ENCODE assay signal across 13 cellular contexts in the genomic region with DNA sequence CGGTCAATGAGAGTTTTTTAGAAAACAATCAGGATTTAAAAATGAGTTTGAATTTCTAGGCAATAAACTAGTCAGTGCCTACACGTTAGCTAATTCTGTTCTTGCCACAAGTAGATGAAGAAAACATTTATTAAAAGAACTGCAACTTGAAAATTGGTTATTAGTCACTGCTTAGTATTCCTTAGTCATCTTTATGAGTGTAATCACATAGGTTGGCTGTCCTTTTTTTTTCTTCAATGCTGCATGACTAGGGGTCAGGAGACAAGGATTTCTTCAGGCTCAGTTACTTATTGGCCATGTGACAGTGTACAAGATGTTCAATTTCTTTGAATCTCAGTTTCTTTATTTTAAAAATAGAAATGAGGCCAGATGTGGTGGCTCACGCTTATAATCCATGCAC. TPM values are rescaled to one million over a fixed set of nuclear protein-coding genes. Genes with fewer than 3 reads are reported as not detected.
DNase-seq lines count a peak whose midpoint lies in the region; ATAC-seq, FAIRE-seq and TF ChIP-seq lines count a peak whose summit lies in the region.
"Had no signal": no experiment of that assay in that cellular context is flagged by ENCODE, and none has a peak within 500 bp of the region (broad histone marks: within the 10 kb centered on the region; RNA-seq: fewer than 3 reads in every experiment).

No MANE protein-coding gene starts in this region.

- H3K36me3 ChIP-seq in smooth muscle cell (ENCODE audit: low read depth), result no peaks in the 10 kb centered on the region

- TF ChIP-seq CTCF in smooth muscle cell (IDR thresholded peaks at IDR 0.05; ENCODE audit: borderline replicate concordance, insufficient read depth, poor library complexity, severe bottlenecking) (no peak), coronary artery (IDR thresholded peaks at IDR 0.05) (no peak)

- H3K4me3 ChIP-seq in smooth muscle cell (no peak overlapping the region), coronary artery (no peak overlapping the region)
- H3K4me3 ChIP-seq: BLaER1 treated with 17β-estradiol and CSF1 and Interleukin-3, amounts not matched to agents 10 nM and 100 nM; skin epidermis had no signal

- no peaks in the 10 kb centered on the region for H3K27me3 Mint-ChIP-seq in activated T-cell treated with anti-CD3 and anti-CD28 coated beads, Interleukin-2, amount 50 U/mL, for 72 hours (ENCODE audit: low read depth)

- H3K9me3 ChIP-seq in smooth muscle cell (replicated peaks; ENCODE audit: low read depth), result no peaks in the 10 kb centered on the region
- H3K9me3 ChIP-seq: BLaER1 treated with 17β-estradiol and CSF1 and Interleukin-3, amounts not matched to agents 10 nM and 100 nM had no signal

- H3K9me3 Mint-ChIP-seq in activated T-cell treated with anti-CD3 and anti-CD28 coated beads, Interleukin-2, amount 50 U/mL, for 72 hours, result no peaks in the 10 kb centered on the region

- peaks cover 5% of the 10 kb centered on the region for H3K79me2 ChIP-seq in smooth muscle cell (ENCODE audit: low read depth)

- peaks cover 6% of the 10 kb centered on the region for H4K20me1 ChIP-seq in smooth muscle cell (ENCODE audit: low read depth)

- H3K27me3 ChIP-seq in smooth muscle cell (ENCODE audit: low read depth), result no peaks in the 10 kb centered on the region
- H3K27me3 ChIP-seq: BLaER1 treated with 17β-estradiol and CSF1 and Interleukin-3, amounts not matched to agents 10 nM and 100 nM had no signal

- peak overlapping the region; percentile 19 for H3K9ac ChIP-seq in smooth muscle cell (ENCODE audit: low read depth)
- H3K9ac ChIP-seq: BLaER1 treated with 17β-estradiol and CSF1 and Interleukin-3, amounts not matched to agents 10 nM and 100 nM had no signal

- TF ChIP-seq POLR2A in GM12892 (IDR thresholded peaks at IDR 0.05; ENCODE audit: low read depth, low read length), result no peak

- peaks cover 38% of the 10 kb centered on the region for H3K4me1 Mint-ChIP-seq in activated T-cell treated with anti-CD3 and anti-CD28 coated beads, Interleukin-2, amount 50 U/mL, for 72 hours (ENCODE audit: low read depth)

- 49% methylated on average over 3 of the region's 3 CpGs for WGBS in smooth muscle cell (ENCODE audit: low lambda C conversion rate)

- peaks cover 3 to 22% of the 10 kb centered on the region in 2 donors for H3K36me3 Mint-ChIP-seq in activated T-cell treated with anti-CD3 and anti-CD28 coated beads, Interleukin-2, amount 50 U/mL, for 72 hours (ENCODE audit: insufficient read depth in 2 of 2)

- H3F3A ChIP-seq in smooth muscle cell (ENCODE audit: low read depth), result peaks cover 6% of the 10 kb centered on the region

- no peak overlapping the region for H3K27ac Mint-ChIP-seq in activated T-cell treated with anti-CD3 and anti-CD28 coated beads, Interleukin-2, amount 50 U/mL, for 72 hours

- no peak overlapping the region for H2AFZ ChIP-seq in smooth muscle cell (ENCODE audit: low read depth)

- no peak for FAIRE-seq in GM12892 (lab: Jason Lieb, UNC)

- H3K4me2 ChIP-seq in smooth muscle cell, result peak overlapping the region; percentile 35

- H3K4me1 ChIP-seq in smooth muscle cell (ENCODE audit: low read depth), result no peaks in the 10 kb centered on the region

- H3K4me3 Mint-ChIP-seq in activated T-cell treated with anti-CD3 and anti-CD28 coated beads, Interleukin-2, amount 50 U/mL, for 72 hours, result peak overlapping the region in 1 of 2 donors; percentile 23

- peak; percentile 50 to 64 for ATAC-seq in activated T-cell treated with anti-CD3 and anti-CD28 coated beads, Interleukin-2, amount 50 U/mL, for 72 hours (replicated peaks in 1 of 2)

- H3K27ac ChIP-seq in smooth muscle cell (ENCODE audit: low read depth) (peak overlapping the region; percentile 88), coronary artery (peak overlapping the region in 1 of 2 donors; percentile 2)

- DNase-seq in activated T-cell treated with anti-CD3 and anti-CD28 coated beads, Interleukin-2, amount 50 U/mL, for 72 hours, result no peak
- no peak for DNase-seq in activated T-cell treated with anti-CD3 and anti-CD28 coated beads, Interleukin-2, amount 50 U/mL, for 1 hour
- DNase-seq in RPMI7951 (ENCODE audit: low read depth), result peak; percentile 70
- DNase-seq in fibroblast of the conjunctiva (ENCODE audit: low read depth), result peak; percentile 55
- no peak for DNase-seq in smooth muscle cell (lab: John Stamatoyannopoulos, UW; ENCODE audit: unreplicated experiment)
- no peak for DNase-seq in GM12892 (ENCODE audit: insufficient read length)
- no peak for DNase-seq in coronary artery (ENCODE audit: low spot score)
- no peak for DNase-seq in C1 segment of cervical spinal cord (lab: John Stamatoyannopoulos, UW)
- DNase-seq: activated effector memory CD4-positive, alpha-beta T cell treated with anti-CD3 and anti-CD28 coated beads, Interleukin-2, amount 50 U/mL, for 16 hours; OCI-M1 had no signal

RNA-seq across cellular contexts. Expression of a gene that starts 17.1 kb away (rescaled TPM):
- total RNA-seq in activated T-cell treated with anti-CD3 and anti-CD28 coated beads, Interleukin-2, amount 50 U/mL, for 72 hours, result 10 to 100 TPM; 34.8 to 36.1 TPM
- 11.0 and 11.8 TPM in 2 replicates for total RNA-seq in RPMI7951 (2014; rRNA removed; shearing (Covaris generic))
- total RNA-seq in smooth muscle cell, result 15.4 and 21.3 TPM in 2 replicates
- polyA plus RNA-seq in smooth muscle cell, result 19.6 and 20.2 TPM in 2 replicates
- 12.8 TPM for polyA plus RNA-seq in GM12892 (2012; ENCODE audit: missing spikeins)

RNA-seq across cellular contexts. Expression of a gene that starts 55.0 kb away (rescaled TPM):
- total RNA-seq in activated T-cell treated with anti-CD3 and anti-CD28 coated beads, Interleukin-2, amount 50 U/mL, for 72 hours, result under 1 TPM; 0.43 to 0.44 TPM
- total RNA-seq in RPMI7951 (2014; rRNA removed; shearing (Covaris generic)), result not detected in 2 replicates
- 0.09 TPM in 1 of 2 replicates, not detected in the other for total RNA-seq in smooth muscle cell
- polyA plus RNA-seq in smooth muscle cell, result 0.27 and 0.41 TPM in 2 replicates
- 0.28 TPM for polyA plus RNA-seq in GM12892 (2012; ENCODE audit: missing spikeins)
- total RNA-seq: mesenteric fat pad had no signal

Comparison
In these comparisons a context has a peak if more than half of its experiments do, and no peak if none do; other contexts are left out.
1. DNase-seq: peak in RPMI7951 (single experiment) and fibroblast of the conjunctiva (single experiment); none in activated T-cell treated with anti-CD3 and anti-CD28 coated beads, Interleukin-2, amount 50 U/mL, for 72 hours (0 of 2), activated T-cell treated with anti-CD3 and anti-CD28 coated beads, Interleukin-2, amount 50 U/mL, for 1 hour (single experiment), smooth muscle cell (single experiment), GM12892 (single experiment), coronary artery (single experiment) and C1 segment of cervical spinal cord (0 of 14).